9 cellular contexts compared by ENCODE assay signal in genomic region chr11:10488121-10488580, GRCh38. TPM values are rescaled to one million over a fixed set of nuclear protein-coding genes. Genes with fewer than 3 reads are reported as not detected.
DNase-seq lines count a peak whose midpoint lies in the region; ATAC-seq, FAIRE-seq and TF ChIP-seq lines count a peak whose summit lies in the region.
"Had no signal": no experiment of that assay in that cellular context is flagged by ENCODE, and none has a peak within 500 bp of the region (broad histone marks: within the 10 kb centered on the region; RNA-seq: fewer than 3 reads in every experiment).

No MANE protein-coding gene starts in this region.

- H3K27me3 ChIP-seq in MG63, result no peaks in the 10 kb centered on the region
- H3K27me3 ChIP-seq in psoas muscle (ENCODE audit: insufficient read depth in 3 of 3, low read length in 2 of 3), result no peaks in the 10 kb centered on the region
- no peaks in the 10 kb centered on the region for H3K27me3 ChIP-seq in effector memory CD4-positive, alpha-beta T cell (replicated peaks; ENCODE audit: control insufficient read depth, insufficient read depth, low read length, poor library complexity, severe bottlenecking)

- H3K27ac ChIP-seq in psoas muscle, result peak overlapping the region; percentile 85
- no peak overlapping the region for H3K27ac ChIP-seq in effector memory CD4-positive, alpha-beta T cell (ENCODE audit: insufficient read depth, low read length, poor library complexity, severe bottlenecking)

- WGBS in psoas muscle, 3 donors, result 86 to 91% (median 88%) methylated on average over 10 of the region's 10 CpGs

- H3K4me1 ChIP-seq in psoas muscle, result peaks cover 32% of the 10 kb centered on the region
- H3K4me1 ChIP-seq in effector memory CD4-positive, alpha-beta T cell (ENCODE audit: control insufficient read depth, insufficient read depth, low read length, poor library complexity, severe bottlenecking), result no peaks in the 10 kb centered on the region

- no peak for TF ChIP-seq CTCF in psoas muscle (IDR thresholded peaks at IDR 0.05)

- DNase-seq in GM12891 (ENCODE audit: insufficient read length, low spot score), result no peak
- peak; percentile 52 for DNase-seq in MG63
- peak; percentile 43 for DNase-seq in ecto neural progenitor cell (ENCODE audit: low spot score)
- no peak for DNase-seq in psoas muscle
- no peak for DNase-seq in effector memory CD4-positive, alpha-beta T cell
- no peak for DNase-seq in NCI-H1048 (lab: John Stamatoyannopoulos, UW)
- no peak for DNase-seq in NAMALWA (ENCODE audit: low spot score)

- ATAC-seq in psoas muscle (no peak), GM21515 (IDR thresholded peaks at IDR 0.05; ENCODE audit: unreplicated experiment) (no peak)

- no peak for TF ChIP-seq POLR2A in GM12891 (IDR thresholded peaks at IDR 0.05; ENCODE audit: low read depth, low read length)

- intact Hi-C loops in psoas muscle (cut with DNase I), result loop anchor here in 1 of 2 donors (2.0 kb wide), 1 partner anchor 73 kb away; no protein-coding TSS in a partner anchor

- H3K4me3 ChIP-seq in MG63 (no peak overlapping the region), psoas muscle (no peak overlapping the region)
- no peak overlapping the region for H3K4me3 ChIP-seq in effector memory CD4-positive, alpha-beta T cell (ENCODE audit: insufficient read depth, low read depth, low read length, poor library complexity, severe bottlenecking)

- FAIRE-seq in GM12891 (lab: Jason Lieb, UNC), result peak; percentile 87
- FAIRE-seq: HTR-8/SVneo had no signal

- H3K36me3 ChIP-seq in MG63 (peaks cover 6% of the 10 kb centered on the region), psoas muscle (ENCODE audit: insufficient read depth in 1 of 2, low read depth in 1 of 2) (peaks cover 0 to 63% of the 10 kb centered on the region in 2 donors)
- H3K36me3 ChIP-seq in effector memory CD4-positive, alpha-beta T cell (ENCODE audit: control insufficient read depth, insufficient read depth, low read length), result peaks cover 76% of the 10 kb centered on the region

- H3K9me3 ChIP-seq in MG63 (no peaks in the 10 kb centered on the region), psoas muscle (no peaks in the 10 kb centered on the region)
- no peaks in the 10 kb centered on the region for H3K9me3 ChIP-seq in effector memory CD4-positive, alpha-beta T cell (ENCODE audit: control insufficient read depth, low read length)

TF ChIP-seq in GM12891, 5 proteins besides CTCF, POLR2A, EP300 and RAD21:
- TF ChIP-seq POU2F2 (IDR thresholded peaks at IDR 0.05; ENCODE audit: low read depth, low read length), result no peak
- no peak for TF ChIP-seq PAX5 (IDR thresholded peaks at IDR 0.05; ENCODE audit: insufficient read depth, low read length, severe bottlenecking)
- TF ChIP-seq TAF1 (IDR thresholded peaks at IDR 0.05; ENCODE audit: low read depth, low read length), result no peak
- TF ChIP-seq POLR2AphosphoS5 (IDR thresholded peaks at IDR 0.05; ENCODE audit: low read depth, low read length), result no peak
- TF ChIP-seq SPI1 (IDR thresholded peaks at IDR 0.05; ENCODE audit: low read depth, low read length), result no peak

RNA-seq across cellular contexts. Expression of gene AMPD3, which starts 33.1 kb away (rescaled TPM):
- 17.0 TPM for polyA plus RNA-seq in GM12891 (2012; ENCODE audit: low read depth, missing spikeins)
- 1.6 and 4.9 TPM in 2 replicates for total RNA-seq in MG63 (2014; rRNA removed; shearing (Covaris generic); ENCODE audit: low replicate concordance)
- total RNA-seq in psoas muscle, result 100 to 1,000 TPM in 3 of 4 donors, 10 to 100 TPM in 1; 45.4 to 120 (median 110) TPM
- 10 to 100 TPM; 23.5 to 67.7 (median 57.9) TPM for polyA plus RNA-seq in psoas muscle

RNA-seq across cellular contexts. Expression of gene RNF141, which starts 52.8 kb away (rescaled TPM):
- 6.2 TPM for polyA plus RNA-seq in GM12891 (2012; ENCODE audit: low read depth, missing spikeins)
- 14.7 and 19.2 TPM in 2 replicates for total RNA-seq in MG63 (2014; rRNA removed; shearing (Covaris generic); ENCODE audit: low replicate concordance)
- total RNA-seq in psoas muscle, result 10 to 100 TPM; 16.6 to 42.2 (median 36.1) TPM
- 10 to 100 TPM in 2 of 3 donors, 1 to 10 TPM in 1; 5.0 to 13.7 (median 11.7) TPM for polyA plus RNA-seq in psoas muscle

Comparison
In these comparisons a context has a peak if more than half of its experiments do, and no peak if none do; other contexts are left out.
1. DNase-seq: peak in MG63 (single experiment) and ecto neural progenitor cell (single experiment); none in GM12891 (single experiment), psoas muscle (0 of 2), effector memory CD4-positive, alpha-beta T cell (0 of 3), NCI-H1048 (single experiment) and NAMALWA (single experiment).